ENCODE assay signal across 1 cellular context in genomic region chr9:85421641-85422040, GRCh38.
TF ChIP-seq lines count a peak whose summit lies in the region.

No MANE protein-coding gene starts in this region.

TF ChIP-seq in GM23338, 12 proteins besides CTCF, POLR2A, EP300 and RAD21:
- TF ChIP-seq ZNF462 (CRISPR knock-in tag; IDR thresholded peaks at IDR 0.05) (no peak), ETS1 (IDR thresholded peaks at IDR 0.05) (no peak), POLR2AphosphoS5 (IDR thresholded peaks at IDR 0.05; ENCODE audit: low read depth) (no peak), STAT1 (IDR thresholded peaks at IDR 0.05; ENCODE audit: unreplicated experiment) (no peak), JUNB (IDR thresholded peaks at IDR 0.05; ENCODE audit: unreplicated experiment) (no peak), EZH2phosphoT487 (IDR thresholded peaks at IDR 0.05; ENCODE audit: unreplicated experiment) (no peak), EZH2 (IDR thresholded peaks at IDR 0.05; ENCODE audit: low read depth, unreplicated experiment) (no peak), ZNF114 (CRISPR knock-in tag; IDR thresholded peaks at IDR 0.05) (no peak), CREB1 (CRISPR knock-in tag; IDR thresholded peaks at IDR 0.05; ENCODE audit: low read depth) (no peak), NANOG (IDR thresholded peaks at IDR 0.05; ENCODE audit: borderline replicate concordance) (no peak), ZNF331 (CRISPR knock-in tag; IDR thresholded peaks at IDR 0.05; ENCODE audit: low read depth) (no peak), REST (IDR thresholded peaks at IDR 0.05; ENCODE audit: unreplicated experiment) (no peak)
